Comparison of ENCODE assay signal across 36 cellular contexts in the genomic region with DNA sequence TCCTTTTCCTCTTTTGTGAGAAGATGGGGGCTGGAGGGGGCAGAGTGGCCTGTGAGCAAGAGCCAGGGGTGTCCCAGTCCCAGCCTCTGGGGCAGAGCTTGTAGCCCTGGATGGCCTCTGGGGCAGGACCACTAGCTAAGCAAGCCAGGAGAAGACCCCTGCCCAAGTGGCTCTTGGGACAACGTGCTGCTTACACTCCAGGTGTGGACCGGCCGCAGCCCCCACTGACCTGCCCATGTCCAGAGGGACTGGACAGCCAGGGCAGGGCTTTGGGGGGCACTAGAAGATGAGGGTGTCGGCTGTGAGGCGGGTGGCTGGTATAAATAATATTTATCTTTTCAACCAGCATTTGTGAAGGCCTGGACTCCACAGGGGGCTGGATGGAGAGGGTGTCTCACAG. TPM values are rescaled to one million over a fixed set of nuclear protein-coding genes. Genes with fewer than 3 reads are reported as not detected.
"Had no signal": no experiment of that assay in that cellular context is flagged by ENCODE, and none has a peak within 500 bp of the region (broad histone marks: within the 10 kb centered on the region; RNA-seq: fewer than 3 reads in every experiment).

No MANE protein-coding gene starts in this region.

- H3K27me3 ChIP-seq: MG63 had no signal

- H3K9me3 ChIP-seq: MG63 had no signal

- H3K27ac ChIP-seq: KMS-11 had no signal

- H3K4me2 ChIP-seq: KMS-11 had no signal

- H3K9ac ChIP-seq: KMS-11 had no signal

- H3K4me3 ChIP-seq: MG63 had no signal

- DNase-seq: Karpas-422, Kasumi-1, KG1, MM.1S, MV-4-11, NCI-H1048, NCI-H1092, NCI-H1105, NCI-H1105 treated with DMSO at 0.1 percent for 48 hours, NCI-H1417 treated with DMSO at 0.1 percent for 48 hours, NCI-H1436, NCI-H1436 treated with DMSO at 0.1 percent for 48 hours, NCI-H146, NCI-H1694, NCI-H1694 treated with DMSO at 0.1 percent for 48 hours, NCI-H187, NCI-H187 treated with DMSO at 0.1 percent for 48 hours, NCI-H1930, NCI-H2029 treated with DMSO at 0.1 percent for 48 hours, NCI-H2081, NCI-H2081 treated with DMSO at 0.1 percent for 48 hours, NCI-H2107, NCI-H2171, NCI-H2171 treated with DMSO at 0.1 percent for 48 hours, NCI-H2227 treated with DMSO at 0.1 percent for 48 hours, NCI-H226, NCI-H345, NCI-H446, NCI-H446 treated with DMSO at 0.1 percent for 48 hours, NCI-H510A had no signal

- H3K36me3 ChIP-seq: MG63 had no signal

RNA-seq across cellular contexts. Expression of a gene that starts 9.2 kb away (rescaled TPM):
- total RNA-seq: LHCN-M2, M059J, MCF 10A, NCI-H460 had no signal

RNA-seq across cellular contexts. Expression of a gene that starts 51.4 kb away (rescaled TPM):
- total RNA-seq: LHCN-M2, M059J, MCF 10A, NCI-H460 had no signal
